In the genomic region with DNA sequence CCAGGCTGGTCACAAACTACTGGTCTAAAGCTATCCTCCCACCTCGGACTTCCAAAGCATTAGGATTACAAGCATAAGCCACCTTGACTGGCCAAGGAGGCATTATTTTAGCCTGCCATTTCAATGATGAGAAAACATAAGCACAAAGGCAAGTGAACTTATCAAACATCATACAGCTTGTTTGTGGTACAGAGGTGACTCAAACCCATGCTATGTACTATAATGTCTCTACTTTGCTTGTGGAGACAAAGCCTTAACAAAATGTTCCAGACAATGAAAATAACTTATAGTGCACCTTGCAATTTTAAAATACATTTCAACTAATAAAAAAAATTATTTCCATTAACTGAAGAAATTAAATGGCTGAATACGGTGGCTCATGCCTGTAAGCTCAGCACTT, we compare ENCODE assay signal across 20 cellular contexts.
"Had no signal": no experiment of that assay in that cellular context is flagged by ENCODE, and none has a peak within 500 bp of the region (broad histone marks: within the 10 kb centered on the region; RNA-seq: fewer than 3 reads in every experiment).

No MANE protein-coding gene starts in this region.

- H3K27me3 ChIP-seq: heart left ventricle, right lobe of liver, stomach, suprapubic skin, tibial nerve had no signal

- H3K9me3 Mint-ChIP-seq: activated naive CD4-positive, alpha-beta T cell treated with anti-CD3 and anti-CD28 coated beads for 36 hours; activated naive CD8-positive, alpha-beta T cell treated with anti-CD3 and anti-CD28 coated beads, Interleukin-2, amount 10 ng/mL, durations not matched to agents 7 days and 5 days; activated T-cell treated with anti-CD3 and anti-CD28 coated beads, Interleukin-2, amount 50 U/mL, for 4 hours; nephron; stimulated activated memory B cell treated with anti-CD40 and anti-IgM and Interleukin-4, amounts not matched to agents 10 μg/mL and 1 μg/mL and 100 μg/mL, for 72 hours had no signal

- H3K27ac Mint-ChIP-seq: activated naive CD4-positive, alpha-beta T cell treated with anti-CD3 and anti-CD28 coated beads for 36 hours; activated naive CD8-positive, alpha-beta T cell treated with anti-CD3 and anti-CD28 coated beads, Interleukin-2, amount 10 ng/mL, durations not matched to agents 7 days and 5 days; nephron; stimulated activated memory B cell treated with anti-CD40 and anti-IgM and Interleukin-4, amounts not matched to agents 10 μg/mL and 1 μg/mL and 100 μg/mL, for 72 hours had no signal

- H3K27ac ChIP-seq: heart left ventricle, right lobe of liver, stomach, suprapubic skin, tibial nerve, WERI-Rb-1 had no signal

- H3K4me3 Mint-ChIP-seq: activated naive CD4-positive, alpha-beta T cell treated with anti-CD3 and anti-CD28 coated beads for 36 hours; activated naive CD8-positive, alpha-beta T cell treated with anti-CD3 and anti-CD28 coated beads, Interleukin-2, amount 10 ng/mL, durations not matched to agents 7 days and 5 days; activated T-cell treated with anti-CD3 and anti-CD28 coated beads, Interleukin-2, amount 50 U/mL, for 4 hours; nephron; stimulated activated memory B cell treated with anti-CD40 and anti-IgM and Interleukin-4, amounts not matched to agents 10 μg/mL and 1 μg/mL and 100 μg/mL, for 72 hours had no signal

- H3K9me2 ChIP-seq: SK-N-SH had no signal

- H3K9me3 ChIP-seq: heart left ventricle, right lobe of liver, SK-N-SH, stomach, suprapubic skin, tibial nerve had no signal

- H3K4me3 ChIP-seq: heart left ventricle, right lobe of liver, stomach, suprapubic skin, tibial nerve had no signal

- H3K4me1 ChIP-seq: right lobe of liver, suprapubic skin had no signal

- H3K4me1 Mint-ChIP-seq: activated naive CD8-positive, alpha-beta T cell treated with anti-CD3 and anti-CD28 coated beads, Interleukin-2, amount 10 ng/mL, durations not matched to agents 7 days and 5 days; nephron; stimulated activated memory B cell treated with anti-CD40 and anti-IgM and Interleukin-4, amounts not matched to agents 10 μg/mL and 1 μg/mL and 100 μg/mL, for 72 hours had no signal

- H3K27me3 Mint-ChIP-seq: activated naive CD8-positive, alpha-beta T cell treated with anti-CD3 and anti-CD28 coated beads, Interleukin-2, amount 10 ng/mL, durations not matched to agents 7 days and 5 days; stimulated activated memory B cell treated with anti-CD40 and anti-IgM and Interleukin-4, amounts not matched to agents 10 μg/mL and 1 μg/mL and 100 μg/mL, for 72 hours had no signal

- H3K4me2 ChIP-seq: SK-N-SH had no signal

- DNase-seq: activated CD4-positive, alpha-beta T cell treated with anti-CD3 and anti-CD28 coated beads for 1 hour; activated effector memory CD4-positive, alpha-beta T cell treated with Interleukin-2 at 50 U/mL for 16 hours; activated naive CD4-positive, alpha-beta T cell treated with anti-CD3 and anti-CD28 coated beads for 36 hours; activated naive CD8-positive, alpha-beta T cell treated with anti-CD3 and anti-CD28 coated beads, Interleukin-2, amount 10 ng/mL, durations not matched to agents 7 days and 5 days; activated T-cell treated with anti-CD3 and anti-CD28 coated beads, Interleukin-2, amount 50 U/mL, for 4 hours; cerebellar nuclear complex; heart left ventricle; left colon; mesenchymal stem cell; nucleus accumbens; right lobe of liver; SK-N-SH; small intestine; stimulated activated CD4-positive, alpha-beta T cell treated with anti-CD3 and anti-CD28 coated beads, Interleukin-2, amount 100 ng/mL, for 24 hours; stomach; WERI-Rb-1 had no signal
